Comparison of ENCODE assay signal across 8 cellular contexts in the genomic region with DNA sequence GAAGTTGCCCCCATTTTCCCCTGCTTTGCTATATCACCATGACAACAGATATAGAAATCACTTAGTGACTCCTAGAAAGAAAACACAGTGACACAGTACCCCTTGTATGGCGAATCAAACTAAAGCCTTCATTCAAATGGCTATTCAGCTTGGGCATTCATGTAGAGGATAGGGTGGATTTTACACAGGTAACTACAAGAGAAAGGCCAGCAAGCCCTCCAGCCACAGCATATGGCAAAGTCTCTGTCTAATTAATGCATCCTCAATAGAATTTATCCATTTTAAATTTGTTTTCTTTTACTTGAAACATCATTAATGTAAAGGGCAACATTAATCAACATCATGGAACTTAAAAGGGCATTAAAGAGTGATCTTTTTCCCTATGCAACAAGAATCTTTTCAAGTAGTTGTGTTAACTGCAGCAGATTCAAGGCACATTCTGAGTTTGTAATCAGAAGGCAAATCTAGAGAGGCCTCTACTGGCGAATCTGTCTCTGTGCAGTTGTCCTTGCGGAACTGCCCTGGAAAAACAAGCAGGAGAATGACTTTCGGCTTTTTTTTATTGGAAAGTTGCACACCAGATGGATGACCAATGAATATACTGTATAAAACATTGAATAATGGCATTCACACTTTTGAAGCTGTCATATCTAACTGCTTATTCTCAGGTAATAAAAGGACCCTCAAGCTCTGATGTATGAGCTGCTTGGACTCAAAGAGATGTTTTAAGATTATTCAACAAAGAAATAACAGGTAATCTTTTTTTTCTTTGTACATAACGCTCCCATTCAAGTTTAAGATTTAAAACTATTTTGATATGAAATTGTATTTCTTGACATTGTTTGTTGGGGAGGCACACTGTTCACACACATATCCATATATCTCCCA.
DNase-seq lines count a peak whose midpoint lies in the region; ATAC-seq, FAIRE-seq and TF ChIP-seq lines count a peak whose summit lies in the region.

No MANE protein-coding gene starts in this region.

- TF ChIP-seq CTCF in MM.1S (IDR thresholded peaks at IDR 0.05; ENCODE audit: low read length): peak; percentile 34; the same call in 1 of the 2 replicates
- peak; percentile 40 to 67 (median 50) for TF ChIP-seq CTCF in adrenal gland (IDR thresholded peaks at IDR 0.05)
- peak; percentile 50 for TF ChIP-seq CTCF in kidney (IDR thresholded peaks at IDR 0.05; ENCODE audit: borderline replicate concordance, extremely low read depth, insufficient read depth)

- H3K4me2 ChIP-seq in MM.1S (ENCODE audit: low read depth, low read length): no peak overlapping the region

- H3F3A ChIP-seq in MM.1S (ENCODE audit: insufficient read depth, low read length): no peaks in the 10 kb centered on the region

- no peak for TF ChIP-seq POLR2A in adrenal gland (IDR thresholded peaks at IDR 0.05)
- no peak for TF ChIP-seq POLR2A in GM18505 (IDR thresholded peaks at IDR 0.05; ENCODE audit: borderline replicate concordance, extremely low read depth, insufficient read depth, insufficient read length)

- H3K9me3 ChIP-seq in MM.1S (replicated peaks; ENCODE audit: insufficient read depth, low read length) (no peaks in the 10 kb centered on the region), adrenal gland (replicated peaks in 1 of 3) (peaks cover 0 to 8% (median 0%) of the 10 kb centered on the region in 3 donors), kidney (ENCODE audit: control insufficient read depth in 1 of 2, low read length in 2 of 2) (no peaks in the 10 kb centered on the region)

- ATAC-seq in GM21737 (IDR thresholded peaks at IDR 0.05; ENCODE audit: unreplicated experiment) (no peak), GM18505 (IDR thresholded peaks at IDR 0.05; ENCODE audit: unreplicated experiment) (no peak)

- H3K79me2 ChIP-seq in MM.1S (ENCODE audit: low read length): no peaks in the 10 kb centered on the region

- H2AFZ ChIP-seq in MM.1S (ENCODE audit: low read length): no peak overlapping the region

- no peaks in the 10 kb centered on the region for H3K27me3 ChIP-seq in MM.1S (replicated peaks; ENCODE audit: insufficient read depth, low read length)
- no peaks in the 10 kb centered on the region for H3K27me3 ChIP-seq in adrenal gland

- intact Hi-C loops in adrenal gland (cut with DNase I): no loop called here
- intact Hi-C loops in kidney (cut with DNase I): no loop called here

- H3K9me2 ChIP-seq in MM.1S (replicated peaks; ENCODE audit: insufficient read depth, low read length): no peaks in the 10 kb centered on the region

- H3K9ac ChIP-seq in MM.1S (ENCODE audit: low read length) (no peak overlapping the region), kidney (ENCODE audit: low read length in 2 of 2) (no peak overlapping the region)

- H3K27ac ChIP-seq in MM.1S (ENCODE audit: low read length) (no peak overlapping the region), adrenal gland (no peak overlapping the region), kidney (ENCODE audit: low read depth in 2 of 2, low read length in 2 of 2) (no peak overlapping the region)

- 26 to 42% (median 32%) methylated on average over 5 of the region's 5 CpGs for WGBS in adrenal gland, 4 donors

- no peak for FAIRE-seq in kidney (lab: Jason Lieb, UNC)

- DNase-seq in GM04503 (ENCODE audit: low read depth) (peak; percentile 11), MM.1S (peak; percentile 25), adrenal gland (peak; percentile 12 to 50 (median 23)), kidney (no peak), GM19238 (ENCODE audit: insufficient read length, low spot score) (no peak), NCI-H128 (lab: John Stamatoyannopoulos, UW; ENCODE audit: unreplicated experiment) (no peak)

- H3K36me3 ChIP-seq in MM.1S (replicated peaks; ENCODE audit: insufficient read depth, low read length) (no peaks in the 10 kb centered on the region), adrenal gland (replicated peaks in 1 of 2) (no peaks in the 10 kb centered on the region), kidney (ENCODE audit: control insufficient read depth in 1 of 2, insufficient read depth in 2 of 2, low read length in 2 of 2) (no peaks in the 10 kb centered on the region)

- H4K20me1 ChIP-seq in MM.1S (ENCODE audit: insufficient read depth, low read length): no peaks in the 10 kb centered on the region

- no peaks in the 10 kb centered on the region for H3K4me1 ChIP-seq in MM.1S (ENCODE audit: low read length)
- H3K4me1 ChIP-seq in adrenal gland (replicated peaks in 1 of 2): no peaks in the 10 kb centered on the region
- H3K4me1 ChIP-seq in kidney (ENCODE audit: control insufficient read depth in 1 of 2, insufficient read depth in 1 of 2, low read depth in 1 of 2, low read length in 2 of 2): no peaks in the 10 kb centered on the region

- no peak overlapping the region for H3K4me3 ChIP-seq in MM.1S (ENCODE audit: low read length)
- no peak overlapping the region for H3K4me3 ChIP-seq in adrenal gland
- H3K4me3 ChIP-seq in kidney (ENCODE audit: low read length in 2 of 2): no peak overlapping the region

Comparison
In these comparisons a context has a peak if more than half of its experiments do, and no peak if none do; other contexts are left out.
1. DNase-seq: peak in GM04503 (single experiment), MM.1S (single experiment) and adrenal gland (7 of 7); none in kidney (single experiment), GM19238 (single experiment) and NCI-H128 (single experiment).
2. Peak in every context shown above with its lines, with median percentiles within 50 percentile points of each other: CTCF ChIP-seq.